8 cellular contexts compared by ENCODE assay signal in genomic region chr19:16804176-16804575, GRCh38.
"Had no signal": no experiment of that assay in that cellular context is flagged by ENCODE, and none has a peak within 500 bp of the region (broad histone marks: within the 10 kb centered on the region; RNA-seq: fewer than 3 reads in every experiment).

No MANE protein-coding gene starts in this region.

- FAIRE-seq: G401.6, GM12878, GM12891, GM12892, GM18507, GM19239 had no signal

- H3K4me3 ChIP-seq: GM12878 had no signal

- DNase-seq: GDM1, GF-D8 had no signal

- ATAC-seq: GM12878 had no signal
